In the genomic region with DNA sequence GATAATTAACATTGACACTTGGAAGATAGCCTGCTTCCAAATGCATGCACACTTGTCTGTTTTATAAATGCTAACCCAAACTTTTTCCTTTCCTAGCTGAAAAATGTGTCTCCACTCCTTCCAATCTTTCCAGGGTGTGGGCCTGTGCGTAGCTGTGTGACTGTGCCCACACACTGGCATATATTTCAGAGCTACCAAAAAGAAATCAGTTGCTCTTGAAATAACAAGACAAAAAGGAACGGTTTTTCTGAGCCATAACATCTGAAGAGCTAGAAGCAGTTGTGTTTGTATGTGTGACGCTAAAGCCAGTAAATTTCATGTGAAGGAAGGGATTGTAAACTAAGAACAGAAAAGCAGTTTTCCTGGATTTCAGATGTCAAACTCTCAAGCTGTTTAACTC, we compare ENCODE assay signal across 12 cellular contexts.
A peak's percentile ranks its signal among the peaks of the same experiment; 100 is the strongest.
DNase-seq lines count a peak whose midpoint lies in the region; ATAC-seq, FAIRE-seq and TF ChIP-seq lines count a peak whose summit lies in the region.
"Had no signal": no experiment of that assay in that cellular context is flagged by ENCODE, and none has a peak within 500 bp of the region (broad histone marks: within the 10 kb centered on the region; RNA-seq: fewer than 3 reads in every experiment).

No MANE protein-coding gene starts in this region.

- no peaks in the 10 kb centered on the region for H3K9me3 ChIP-seq in adipocyte (ENCODE audit: control insufficient read depth, low read length)
- H3K9me3 ChIP-seq in keratinocyte (ENCODE audit: control insufficient read depth, low read depth, low read length) = no peaks in the 10 kb centered on the region
- H3K9me3 ChIP-seq: BLaER1, mucosa of descending colon had no signal

- H3K4me1 Mint-ChIP-seq in CD14-positive monocyte = peaks cover 80% of the 10 kb centered on the region
- H3K4me1 Mint-ChIP-seq in naive thymus-derived CD8-positive, alpha-beta T cell = peaks cover 16 to 61% (median 48%) of the 10 kb centered on the region in 4 donors

- peak overlapping the region; percentile 61 for H3K27ac ChIP-seq in keratinocyte (ENCODE audit: control insufficient read depth, insufficient read depth, low read length)
- H3K27ac ChIP-seq in skin epidermis = peak overlapping the region in 13 of 21 experiments; percentile 1 to 80 (median 58)
- H3K27ac ChIP-seq: BLaER1 had no signal

- peak overlapping the region in 6 of 7 donors; percentile 37 to 86 (median 78) for H3K27ac Mint-ChIP-seq in CD14-positive monocyte
- H3K27ac Mint-ChIP-seq in naive thymus-derived CD8-positive, alpha-beta T cell = no peak overlapping the region
- H3K27ac Mint-ChIP-seq: activated CD4-positive, alpha-beta T cell treated with anti-CD3 and anti-CD28 coated beads, Interleukin-2, amount 10 ng/mL, durations not matched to agents 7 days and 5 days had no signal

- H3K36me3 ChIP-seq in adipocyte (ENCODE audit: control insufficient read depth, insufficient read depth, low read length, severe bottlenecking) (no peaks in the 10 kb centered on the region), keratinocyte (ENCODE audit: control insufficient read depth in 2 of 2, extremely low read depth in 1 of 2, insufficient read depth in 2 of 2, low read length in 2 of 2) (peaks cover 3 to 6% of the 10 kb centered on the region in 2 experiments)

- intact Hi-C loops in CD14-positive monocyte (cut with micrococcal nuclease) = loop anchor here in 1 of 2 donors (10.0 kb wide), 1 partner anchor 134 kb away; no protein-coding TSS in a partner anchor

- H2AFZ ChIP-seq in keratinocyte (ENCODE audit: control insufficient read depth, low read length) = no peak overlapping the region

- H3K4me3 Mint-ChIP-seq in CD14-positive monocyte = no peak overlapping the region
- H3K4me3 Mint-ChIP-seq in naive thymus-derived CD8-positive, alpha-beta T cell = no peak overlapping the region
- H3K4me3 Mint-ChIP-seq: activated CD4-positive, alpha-beta T cell treated with anti-CD3 and anti-CD28 coated beads, Interleukin-2, amount 10 ng/mL, durations not matched to agents 7 days and 5 days had no signal

- no peak for FAIRE-seq in keratinocyte (lab: Jason Lieb, UNC)
- no peak for FAIRE-seq in urothelium cell line (lab: Jason Lieb, UNC)
- FAIRE-seq: bronchial epithelial cell had no signal

- H4K20me1 ChIP-seq in keratinocyte (ENCODE audit: control insufficient read depth, extremely low read depth, insufficient read depth, low read length) = no peaks in the 10 kb centered on the region

- H3K27me3 ChIP-seq in adipocyte (replicated peaks; ENCODE audit: control insufficient read depth, insufficient read depth, low read length) (no peaks in the 10 kb centered on the region), keratinocyte (ENCODE audit: control insufficient read depth, extremely low read depth, insufficient read depth, low read length) (no peaks in the 10 kb centered on the region)
- H3K27me3 ChIP-seq: BLaER1 had no signal

- POLR2A ChIA-PET in naive thymus-derived CD8-positive, alpha-beta T cell (lab: Charles Lee) = no interaction called here

- TF ChIP-seq CTCF in CD14-positive monocyte (IDR thresholded peaks at IDR 0.05) (no peak), keratinocyte (optimal IDR thresholded peaks at IDR 0.05 in 1 of 3, IDR thresholded peaks at IDR 0.05 in 1 of 3, conservative IDR thresholded peaks at IDR 0.05 in 1 of 3; ENCODE audit: extremely low read depth in 1 of 3, insufficient read depth in 2 of 3, low read length in 3 of 3) (no peak)

- H3K27me3 Mint-ChIP-seq in CD14-positive monocyte (ENCODE audit: low read depth in 3 of 3) = no peaks in the 10 kb centered on the region
- no peaks in the 10 kb centered on the region for H3K27me3 Mint-ChIP-seq in naive thymus-derived CD8-positive, alpha-beta T cell
- H3K27me3 Mint-ChIP-seq: activated CD4-positive, alpha-beta T cell treated with anti-CD3 and anti-CD28 coated beads, Interleukin-2, amount 10 ng/mL, durations not matched to agents 7 days and 5 days had no signal

- H3K4me3 ChIP-seq in adipocyte (ENCODE audit: low read length) = peak overlapping the region; percentile 26
- H3K4me3 ChIP-seq in keratinocyte (ENCODE audit: control insufficient read depth in 2 of 3, extremely low read depth in 1 of 3, insufficient read depth in 2 of 3, low read depth in 1 of 3, low read length in 3 of 3) = peak overlapping the region in 2 of 3 experiments; percentile 11
- H3K4me3 ChIP-seq in skin epidermis = no peak overlapping the region
- H3K4me3 ChIP-seq: BLaER1, mucosa of descending colon had no signal

- H3K4me1 ChIP-seq in adipocyte (ENCODE audit: control insufficient read depth, insufficient read depth, low read length) = peaks cover 93% of the 10 kb centered on the region
- peaks cover 54% of the 10 kb centered on the region for H3K4me1 ChIP-seq in keratinocyte (ENCODE audit: control insufficient read depth, extremely low read depth, insufficient read depth, low read length)

- H3K79me2 ChIP-seq in keratinocyte (ENCODE audit: control insufficient read depth, insufficient read depth, low read length) = peaks cover 44% of the 10 kb centered on the region

- no peaks in the 10 kb centered on the region for H3K9me3 Mint-ChIP-seq in CD14-positive monocyte
- H3K9me3 Mint-ChIP-seq in naive thymus-derived CD8-positive, alpha-beta T cell = no peaks in the 10 kb centered on the region
- H3K9me3 Mint-ChIP-seq: activated CD4-positive, alpha-beta T cell treated with anti-CD3 and anti-CD28 coated beads, Interleukin-2, amount 10 ng/mL, durations not matched to agents 7 days and 5 days had no signal

- ATAC-seq in naive thymus-derived CD8-positive, alpha-beta T cell = no peak
- ATAC-seq: mucosa of descending colon had no signal

- H3K36me3 Mint-ChIP-seq in CD14-positive monocyte = peaks cover 21 to 37% of the 10 kb centered on the region in 2 donors
- peaks cover 0 to 10% (median 3%) of the 10 kb centered on the region in 3 donors for H3K36me3 Mint-ChIP-seq in naive thymus-derived CD8-positive, alpha-beta T cell

- no peaks in the 10 kb centered on the region for H3K9me1 ChIP-seq in keratinocyte (ENCODE audit: control insufficient read depth, extremely low read depth, insufficient read depth, low read length)

- H3K9ac ChIP-seq in adipocyte (ENCODE audit: low read length) (peak overlapping the region; percentile 72), keratinocyte (ENCODE audit: control insufficient read depth, extremely low read depth, insufficient read depth, low read length) (peak overlapping the region; percentile 43)
- H3K9ac ChIP-seq: BLaER1 had no signal

- no peak for DNase-seq in CD14-positive monocyte (ENCODE audit: low spot score)
- no peak for DNase-seq in adipocyte (ENCODE audit: low read depth)
- DNase-seq in keratinocyte (ENCODE audit: low read depth, low spot score) = no peak
- DNase-seq in activated CD4-positive, alpha-beta T cell treated with anti-CD3 and anti-CD28 coated beads for 4 hours = no peak
- DNase-seq in HK-2 (ENCODE audit: unreplicated experiment) = no peak
- no peak for DNase-seq in urothelium cell line (ENCODE audit: low spot score)
- no peak for DNase-seq in naive thymus-derived CD8-positive, alpha-beta T cell
- DNase-seq: activated CD4-positive, alpha-beta T cell treated with anti-CD3 and anti-CD28 coated beads, Interleukin-2, amount 10 ng/mL, durations not matched to agents 7 days and 5 days; mucosa of descending colon had no signal

- dilution Hi-C loops in keratinocyte (cut with MboI; ENCODE audit: extremely low pct_ligation_motif_present, low sequenced_read_pairs) = no loop called here

- H3K4me2 ChIP-seq in keratinocyte (ENCODE audit: control insufficient read depth, extremely low read depth, insufficient read depth, low read depth, low read length) = peak overlapping the region; percentile 66
- H3K4me2 ChIP-seq: BLaER1 had no signal

Comparison
In these comparisons a context has a peak if more than half of its experiments do, and no peak if none do; other contexts are left out.
1. H3K27ac Mint-ChIP-seq: peak in CD14-positive monocyte (6 of 7); none in naive thymus-derived CD8-positive, alpha-beta T cell (0 of 10).
2. H3K4me3 ChIP-seq: peak in adipocyte (single experiment) and keratinocyte (2 of 3); none in skin epidermis (0 of 7).